25 cellular contexts compared by ENCODE assay signal in genomic region chr6:144066255-144066654, GRCh38. TPM values are rescaled to one million over a fixed set of nuclear protein-coding genes. Genes with fewer than 3 reads are reported as not detected.
A peak's percentile ranks its signal among the peaks of the same experiment; 100 is the strongest.
DNase-seq lines count a peak whose midpoint lies in the region; ATAC-seq, FAIRE-seq and TF ChIP-seq lines count a peak whose summit lies in the region.
"Had no signal": no experiment of that assay in that cellular context is flagged by ENCODE, and none has a peak within 500 bp of the region (broad histone marks: within the 10 kb centered on the region; RNA-seq: fewer than 3 reads in every experiment).

No MANE protein-coding gene starts in this region.

- no peaks in the 10 kb centered on the region for H3K27me3 ChIP-seq in GM06990 (replicated peaks; ENCODE audit: control insufficient read depth, insufficient read depth, low read length)
- H3K27me3 ChIP-seq in body of pancreas, result no peaks in the 10 kb centered on the region

- H3K4me3 Mint-ChIP-seq in T-helper 17 cell (no peak overlapping the region), neural crest cell (peak overlapping the region; percentile 15)

- intact Hi-C loops in body of pancreas (cut with DNase I) (no loop called here), posterior vena cava (cut with DNase I) (no loop called here)

- H3K4me1 ChIP-seq in body of pancreas, result peaks cover 16% of the 10 kb centered on the region

- H3K9me3 Mint-ChIP-seq in neural crest cell, result no peaks in the 10 kb centered on the region
- H3K9me3 Mint-ChIP-seq in activated naive CD4-positive, alpha-beta T cell treated with anti-CD3 and anti-CD28 coated beads, Interleukin-2, amount 50 U/mL, for 72 hours, result peaks cover 0 to 5% of the 10 kb centered on the region in 2 donors
- H3K9me3 Mint-ChIP-seq: CD8-positive, alpha-beta T cell had no signal

- H3K4me1 Mint-ChIP-seq in T-helper 17 cell (peaks cover 22% of the 10 kb centered on the region), neural crest cell (peaks cover 18% of the 10 kb centered on the region)

- DNase-seq in GM06990 (ENCODE audit: extremely low read depth, insufficient read length), result no peak
- DNase-seq in GM19239 (ENCODE audit: insufficient read length, low spot score), result no peak
- no peak for DNase-seq in T-helper 17 cell
- no peak for DNase-seq in neural crest cell (ENCODE audit: low read depth, low spot score)
- no peak for DNase-seq in body of pancreas
- DNase-seq in activated naive CD4-positive, alpha-beta T cell treated with anti-CD3 and anti-CD28 coated beads, Interleukin-2, amount 50 U/mL, for 72 hours (ENCODE audit: low spot score in 2 of 2), result no peak
- DNase-seq in posterior vena cava (ENCODE audit: low spot score), result no peak
- DNase-seq: C1 segment of cervical spinal cord; Caco-2; CD8-positive, alpha-beta T cell; GM23248; H7; KG1; NCI-H1048; NCI-H1417; NCI-H1694 treated with DMSO at 0.1 percent for 48 hours; NCI-H2081; NCI-H2227 treated with DMSO at 0.1 percent for 48 hours; NCI-H526 treated with DMSO at 0.1 percent for 48 hours; SHP77 treated with DMSO at 0.1 percent for 48 hours had no signal

- H3K36me3 ChIP-seq in GM06990 (ENCODE audit: control insufficient read depth, insufficient read depth, low read length) (no peaks in the 10 kb centered on the region), body of pancreas (replicated peaks in 1 of 2; ENCODE audit: insufficient read depth in 1 of 2, low read depth in 2 of 2) (no peaks in the 10 kb centered on the region)

- no peaks in the 10 kb centered on the region for H3K36me3 Mint-ChIP-seq in T-helper 17 cell (ENCODE audit: low read depth)
- H3K36me3 Mint-ChIP-seq in neural crest cell (ENCODE audit: low read depth), result no peaks in the 10 kb centered on the region
- H3K36me3 Mint-ChIP-seq in activated naive CD4-positive, alpha-beta T cell treated with anti-CD3 and anti-CD28 coated beads, Interleukin-2, amount 50 U/mL, for 72 hours, result peaks cover 0 to 12% of the 10 kb centered on the region in 2 donors

- no peak overlapping the region for H3K27ac ChIP-seq in body of pancreas
- H3K27ac ChIP-seq: A549, GM23248, RWPE1 had no signal

- H3K27ac Mint-ChIP-seq in T-helper 17 cell, result peak overlapping the region; percentile 94
- H3K27ac Mint-ChIP-seq in neural crest cell (ENCODE audit: unreplicated experiment), result no peak overlapping the region
- H3K27ac Mint-ChIP-seq in activated naive CD4-positive, alpha-beta T cell treated with anti-CD3 and anti-CD28 coated beads, Interleukin-2, amount 50 U/mL, for 72 hours, result no peak overlapping the region
- H3K27ac Mint-ChIP-seq: CD8-positive, alpha-beta T cell had no signal

- H3K4me3 ChIP-seq in GM06990 (replicated peaks; ENCODE audit: low read depth, low read length), result peak overlapping the region; percentile 42
- H3K4me3 ChIP-seq in body of pancreas, result no peak overlapping the region
- H3K4me3 ChIP-seq: A549, GM23248 had no signal

- ATAC-seq in T-helper 17 cell, result no peak
- ATAC-seq in body of pancreas, result no peak
- ATAC-seq in activated naive CD4-positive, alpha-beta T cell treated with anti-CD3 and anti-CD28 coated beads, Interleukin-2, amount 50 U/mL, for 72 hours, result no peak
- ATAC-seq: A549; CD8-positive, alpha-beta T cell; Panc1 had no signal

- 72 to 74% methylated on average over 4 of the region's 4 CpGs for WGBS in body of pancreas, 2 donors

- no peak for TF ChIP-seq CTCF in GM06990 (IDR thresholded peaks at IDR 0.05; ENCODE audit: insufficient read depth, low read length, poor library complexity, severe bottlenecking)
- no peak for TF ChIP-seq CTCF in neural crest cell (conservative IDR thresholded peaks at IDR 0.05)
- TF ChIP-seq CTCF in body of pancreas (IDR thresholded peaks at IDR 0.05), result no peak

- H3K9me3 ChIP-seq in T-helper 17 cell (ENCODE audit: control insufficient read depth, low read length, poor library complexity, severe bottlenecking) (no peaks in the 10 kb centered on the region), body of pancreas (no peaks in the 10 kb centered on the region)
- H3K9me3 ChIP-seq: A549, Caco-2 had no signal

- FAIRE-seq in GM19239 (lab: Jason Lieb, UNC), result peak; percentile 37
- FAIRE-seq: A549, G401.6, HTR-8/SVneo had no signal

- TF ChIP-seq POLR2A in body of pancreas (IDR thresholded peaks at IDR 0.05), result no peak

- no peaks in the 10 kb centered on the region for H3K27me3 Mint-ChIP-seq in T-helper 17 cell
- H3K27me3 Mint-ChIP-seq in neural crest cell (ENCODE audit: low read depth), result peaks cover 82% of the 10 kb centered on the region

RNA-seq across cellular contexts. Expression of gene SF3B5, which starts 29.1 kb away (rescaled TPM):
- total RNA-seq in T-helper 17 cell (100 to 1,000 TPM; 143 to 175 TPM), neural crest cell (161 and 164 TPM in 2 replicates), body of pancreas (100 to 1,000 TPM in 1 of 2 donors, 10 to 100 TPM in 1; 45.7 to 103 TPM), posterior vena cava (10 to 100 TPM; 81.3 to 90.0 TPM)
- total RNA-seq in activated naive CD4-positive, alpha-beta T cell treated with anti-CD3 and anti-CD28 coated beads, Interleukin-2, amount 50 U/mL, for 72 hours, result 100 to 1,000 TPM; 129 to 194 TPM

RNA-seq across cellular contexts. Expression of gene PLAGL1, which starts 58.2 kb away (rescaled TPM):
- total RNA-seq in T-helper 17 cell (1 to 10 TPM; 3.3 to 6.3 TPM), neural crest cell (29.7 and 29.9 TPM in 2 replicates), body of pancreas (10 to 100 TPM; 22.1 to 23.3 TPM), posterior vena cava (10 to 100 TPM; 27.3 to 33.2 TPM)
- total RNA-seq in activated naive CD4-positive, alpha-beta T cell treated with anti-CD3 and anti-CD28 coated beads, Interleukin-2, amount 50 U/mL, for 72 hours, result 10 to 100 TPM; 11.0 to 18.8 TPM
